ENCODE assay signal across 9 cellular contexts in the genomic region with DNA sequence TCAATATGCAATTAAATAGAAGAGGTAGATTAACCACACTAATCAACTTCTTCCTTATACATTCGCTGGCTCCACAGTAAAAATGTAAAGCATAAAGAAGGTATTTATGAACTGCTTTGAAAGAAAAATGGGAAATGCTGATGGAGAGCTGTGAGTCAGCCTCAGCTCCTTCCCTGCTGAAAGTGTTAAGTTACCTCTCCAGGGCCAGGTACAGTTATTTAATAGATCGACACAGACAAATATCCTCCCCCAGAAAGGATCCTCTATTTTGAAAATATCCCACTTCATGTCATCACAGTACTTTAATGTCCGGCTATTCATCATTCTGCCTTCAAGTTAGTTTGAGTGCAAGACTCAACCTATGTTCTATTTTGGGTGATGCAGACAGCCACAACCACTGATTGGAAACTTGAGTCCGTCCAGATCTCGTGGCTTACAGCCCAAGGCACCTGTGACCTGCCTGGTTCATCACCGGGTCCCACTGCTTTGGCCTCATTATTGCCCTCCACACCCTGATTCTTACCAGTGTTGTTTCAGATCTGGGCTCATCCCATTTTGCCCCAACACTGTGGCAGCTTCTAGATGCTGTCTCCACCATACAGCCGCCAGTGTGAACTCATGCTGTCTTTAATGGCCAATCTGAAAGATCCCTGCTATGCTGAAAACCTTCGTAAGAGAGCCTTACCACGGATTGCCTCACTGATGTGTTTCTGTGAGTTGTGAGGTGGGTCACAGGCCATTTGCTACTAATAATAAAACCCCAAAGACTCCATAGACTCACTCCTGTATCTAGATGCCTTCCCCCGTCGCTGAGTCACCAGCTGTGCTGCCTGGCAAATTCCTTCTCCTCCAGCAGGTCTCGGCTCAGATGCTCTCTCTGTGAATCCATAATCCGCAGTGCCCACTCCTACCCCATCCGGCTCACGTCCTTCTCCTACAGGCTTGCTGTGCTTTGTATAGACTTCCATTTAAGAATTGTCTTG. TPM values are rescaled to one million over a fixed set of nuclear protein-coding genes. Genes with fewer than 3 reads are reported as not detected.
DNase-seq lines count a peak whose midpoint lies in the region; ATAC-seq and TF ChIP-seq lines count a peak whose summit lies in the region.
"Not testable (repeated sequence)": the region's sequence is repeated elsewhere in the genome, so short reads cannot be mapped to it uniquely, and the experiment has no call there.
"Had no signal": no experiment of that assay in that cellular context is flagged by ENCODE, and none has a peak within 500 bp of the region (broad histone marks: within the 10 kb centered on the region; RNA-seq: fewer than 3 reads in every experiment).

No MANE protein-coding gene starts in this region.

- H4K20me1 ChIP-seq in HCT116 (ENCODE audit: insufficient read depth); osteoblast (ENCODE audit: insufficient read depth, low read length): not testable (repeated sequence)

- not testable (repeated sequence) for H3K4me3 ChIP-seq in BJ (ENCODE audit: low read depth, low read length); adipocyte (ENCODE audit: low read length); epithelial cell of esophagus (ENCODE audit: low read length); osteoblast (ENCODE audit: insufficient read depth, low read length)
- peak overlapping the region; percentile 4 to 18; a peak in 1 of 4 replicates for H3K4me3 ChIP-seq in HCT116 (replicated peaks in 1 of 2; ENCODE audit: low read depth in 1 of 2, low read length in 2 of 2)

- TF ChIP-seq CTCF in BJ (IDR thresholded peaks at IDR 0.05; ENCODE audit: insufficient read depth, low read depth, low read length); HCT116 (IDR thresholded peaks at IDR 0.05 in 2 of 3, conservative IDR thresholded peaks at IDR 0.05 in 1 of 3; ENCODE audit: borderline replicate concordance in 1 of 3, insufficient read depth in 1 of 3, low read depth in 2 of 3, low read length in 2 of 3); epithelial cell of esophagus (IDR thresholded peaks at IDR 0.05; ENCODE audit: insufficient read depth, low read depth, low read length, missing control alignments); osteoblast (IDR thresholded peaks at IDR 0.05; ENCODE audit: extremely low read depth, low read depth, low read length): not testable (repeated sequence)

- TF ChIP-seq RAD21 in HCT116 (IDR thresholded peaks at IDR 0.05; ENCODE audit: low read depth): not testable (repeated sequence)

- not testable (repeated sequence) for H3K27me3 ChIP-seq in BJ (ENCODE audit: control insufficient read depth, insufficient read depth, low read length); HCT116 (ENCODE audit: insufficient read depth, low read length); adipocyte (replicated peaks; ENCODE audit: control insufficient read depth, insufficient read depth, low read length); osteoblast (ENCODE audit: insufficient read depth, low read length)

- ATAC-seq in HCT116: peak; percentile 93
- ATAC-seq in left ventricle myocardium superior: peak; percentile 43

- H3K4me2 ChIP-seq in HCT116 (ENCODE audit: low read length) (peak overlapping the region; percentile 64), osteoblast (ENCODE audit: insufficient read depth, low read length) (peak overlapping the region; percentile 59)

- DNase-seq in BJ (ENCODE audit: low read depth): peak; percentile 61
- not testable (repeated sequence) for DNase-seq in HCT116 (ENCODE audit: low read depth, low spot score); left ventricle myocardium superior; osteoblast (ENCODE audit: insufficient read length, low spot score, missing footprints)
- DNase-seq in NCI-H82 (lab: John Stamatoyannopoulos, UW): peak; percentile 54
- peak; percentile 74 for DNase-seq in adipocyte (ENCODE audit: low read depth)
- peak; percentile 16 for DNase-seq in epithelial cell of esophagus (ENCODE audit: low read depth)

- not testable (repeated sequence) for H3K9ac ChIP-seq in HCT116 (ENCODE audit: low read length)
- peak overlapping the region; percentile 49 for H3K9ac ChIP-seq in adipocyte (ENCODE audit: low read length)

- CTCF ChIA-PET in BJ (lab: Yijun Ruan, JAX); HCT116 (lab: Charles Lee): not testable (repeated sequence)

- not testable (repeated sequence) for H3K9me3 ChIP-seq in HCT116 (ENCODE audit: control insufficient read depth in 1 of 2, insufficient read depth in 1 of 2, low read depth in 1 of 2, low read length in 2 of 2); adipocyte (ENCODE audit: control insufficient read depth, low read length); osteoblast (ENCODE audit: low read depth, low read length)

- RAD21 ChIA-PET in HCT116 (lab: Charles Lee; ENCODE audit: low non-redundant PET in 1 of 2, low total read pairs in 2 of 2, uncharacterized antibody in 2 of 2, unreplicated experiment in 2 of 2): not testable (repeated sequence)

- not testable (repeated sequence) for H3K9me2 ChIP-seq in HCT116 (ENCODE audit: insufficient read depth)

- TF ChIP-seq POLR2A in HCT116 (IDR thresholded peaks at IDR 0.05; ENCODE audit: borderline replicate concordance, extremely low read depth, insufficient read depth, insufficient read length): not testable (repeated sequence)

- intact Hi-C loops in HCT116 (cut with micrococcal nuclease); left ventricle myocardium superior (cut with micrococcal nuclease): not testable (repeated sequence)

- not testable (repeated sequence) for H3K4me1 ChIP-seq in HCT116 (ENCODE audit: control insufficient read depth in 1 of 2, insufficient read depth in 2 of 2, low read length in 2 of 2)
- H3K4me1 ChIP-seq in adipocyte (ENCODE audit: control insufficient read depth, insufficient read depth, low read length): peaks cover 28% of the 10 kb centered on the region
- peaks cover 37% of the 10 kb centered on the region for H3K4me1 ChIP-seq in osteoblast (ENCODE audit: insufficient read depth, low read length)

- not testable (repeated sequence) for BruUV-seq in HCT116 (replicated peaks; lab: Mats Ljungman, UMichigan)

- H2AFZ ChIP-seq in HCT116 (ENCODE audit: low read depth, low read length, poor library complexity, severe bottlenecking); osteoblast (ENCODE audit: low read length): not testable (repeated sequence)

- POLR2A ChIA-PET in BJ (lab: Charles Lee); HCT116 (lab: Charles Lee): not testable (repeated sequence)

- not testable (repeated sequence) for H3K27ac ChIP-seq in HCT116 (ENCODE audit: low read depth, low read length)
- H3K27ac ChIP-seq in osteoblast (ENCODE audit: low read depth, low read length): peak overlapping the region; percentile 88

- H3K79me2 ChIP-seq in HCT116 (ENCODE audit: insufficient read depth, low read length): not testable (repeated sequence)
- H3K79me2 ChIP-seq in osteoblast (ENCODE audit: insufficient read depth, low read length): peaks cover 32% of the 10 kb centered on the region

- not testable (repeated sequence) for H3K36me3 ChIP-seq in BJ (ENCODE audit: control insufficient read depth, insufficient read depth, low read length); HCT116 (ENCODE audit: control insufficient read depth in 1 of 2, insufficient read depth in 2 of 2, low read length in 2 of 2); adipocyte (ENCODE audit: control insufficient read depth, insufficient read depth, low read length, severe bottlenecking); osteoblast (ENCODE audit: insufficient read depth, low read length)

RNA-seq across cellular contexts. Expression of a gene that starts 56.2 kb away (rescaled TPM):
- polyA plus RNA-seq in BJ (2011; rRNA removed): 244 and 286 TPM in 2 replicates
- polyA minus RNA-seq in BJ (2011; rRNA and poly(A)+ RNA removed): 140 and 151 TPM in 2 replicates
- total RNA-seq in HCT116 (2021; ENCODE audit: unreplicated experiment) (16.6 TPM), left ventricle myocardium superior (4.1 TPM), osteoblast (89.0 and 89.6 TPM in 2 replicates)
- polyA plus RNA-seq in HCT116 (2012): 5.9 and 7.0 TPM in 2 replicates
- total RNA-seq: activated T-helper 2 cell treated with anti-CD3 and anti-CD28 coated beads, Interferon-gamma antibody, Interleukin-2, Interleukin-4, amounts not matched to agents 10 μg/mL and 5 μg/mL and 100 μg/mL, durations not matched to agents 14 hours and 24 hours and 36 hours had no signal
- polyA plus RNA-seq: CD4-positive, CD25-positive, alpha-beta regulatory T cell had no signal

RNA-seq across cellular contexts. Expression of a gene that starts 59.4 kb away (rescaled TPM):
- 273 and 284 TPM in 2 replicates for polyA plus RNA-seq in BJ (2011; rRNA removed)
- 148 and 193 TPM in 2 replicates for polyA minus RNA-seq in BJ (2011; rRNA and poly(A)+ RNA removed)
- total RNA-seq in HCT116 (2021; ENCODE audit: unreplicated experiment) (21.9 TPM), left ventricle myocardium superior (32.6 TPM), osteoblast (58.9 and 81.8 TPM in 2 replicates)
- polyA plus RNA-seq in HCT116 (2012): 75.5 and 156 TPM in 2 replicates
- total RNA-seq: CD4-positive, CD25-positive, alpha-beta regulatory T cell had no signal
- polyA plus RNA-seq: CD4-positive, CD25-positive, alpha-beta regulatory T cell had no signal
